ENCODE assay signal across 1 cellular context in genomic region chr19:16125738-16126495, GRCh38.
TF ChIP-seq lines count a peak whose summit lies in the region.

No MANE protein-coding gene starts in this region.

TF ChIP-seq in GM12878, 131 proteins besides CTCF, POLR2A, EP300 and RAD21:
- TF ChIP-seq HCFC1 (IDR thresholded peaks at IDR 0.05; ENCODE audit: low read length) (no peak), SREBF2 (IDR thresholded peaks at IDR 0.05; ENCODE audit: low read length) (no peak), E2F8 (IDR thresholded peaks at IDR 0.05; ENCODE audit: low read depth, partially characterized antibody) (no peak), MLLT1 (IDR thresholded peaks at IDR 0.05) (no peak), PAX8 (IDR thresholded peaks at IDR 0.05) (no peak)
